Comparison of ENCODE assay signal across 9 cellular contexts in genomic region chr19:22331521-22331920, GRCh38. TPM values are rescaled to one million over a fixed set of nuclear protein-coding genes. Genes with fewer than 3 reads are reported as not detected.
"Had no signal": no experiment of that assay in that cellular context is flagged by ENCODE, and none has a peak within 500 bp of the region (broad histone marks: within the 10 kb centered on the region; RNA-seq: fewer than 3 reads in every experiment).

No MANE protein-coding gene starts in this region.

- H3K36me3 Mint-ChIP-seq: IgD-negative memory B cell had no signal

- H3K27ac ChIP-seq: HL-60 had no signal

- H3K27me3 Mint-ChIP-seq: IgD-negative memory B cell had no signal

- DNase-seq: H9, HCEC 1CT, KBM-7 had no signal

- H3K4me3 Mint-ChIP-seq: GM23338, H9, IgD-negative memory B cell had no signal

- H3K4me3 ChIP-seq: GM23338 had no signal

- FAIRE-seq: H1, H54 had no signal

- H3K4me1 Mint-ChIP-seq: GM23338, H9 had no signal

- H3K4me2 ChIP-seq: GM23338 had no signal

- ATAC-seq: GM23338 had no signal

- H3K27ac Mint-ChIP-seq: GM23338, H9, IgD-negative memory B cell had no signal

- H2AFZ ChIP-seq: GM23338 had no signal

RNA-seq across cellular contexts. Expression of gene ZNF729, which starts 45.3 kb away (rescaled TPM):
- total RNA-seq: GM23338, H1, H9, HT1080 had no signal
- polyA plus RNA-seq: GM23338, H1, IgD-negative memory B cell had no signal
